In the genomic region with DNA sequence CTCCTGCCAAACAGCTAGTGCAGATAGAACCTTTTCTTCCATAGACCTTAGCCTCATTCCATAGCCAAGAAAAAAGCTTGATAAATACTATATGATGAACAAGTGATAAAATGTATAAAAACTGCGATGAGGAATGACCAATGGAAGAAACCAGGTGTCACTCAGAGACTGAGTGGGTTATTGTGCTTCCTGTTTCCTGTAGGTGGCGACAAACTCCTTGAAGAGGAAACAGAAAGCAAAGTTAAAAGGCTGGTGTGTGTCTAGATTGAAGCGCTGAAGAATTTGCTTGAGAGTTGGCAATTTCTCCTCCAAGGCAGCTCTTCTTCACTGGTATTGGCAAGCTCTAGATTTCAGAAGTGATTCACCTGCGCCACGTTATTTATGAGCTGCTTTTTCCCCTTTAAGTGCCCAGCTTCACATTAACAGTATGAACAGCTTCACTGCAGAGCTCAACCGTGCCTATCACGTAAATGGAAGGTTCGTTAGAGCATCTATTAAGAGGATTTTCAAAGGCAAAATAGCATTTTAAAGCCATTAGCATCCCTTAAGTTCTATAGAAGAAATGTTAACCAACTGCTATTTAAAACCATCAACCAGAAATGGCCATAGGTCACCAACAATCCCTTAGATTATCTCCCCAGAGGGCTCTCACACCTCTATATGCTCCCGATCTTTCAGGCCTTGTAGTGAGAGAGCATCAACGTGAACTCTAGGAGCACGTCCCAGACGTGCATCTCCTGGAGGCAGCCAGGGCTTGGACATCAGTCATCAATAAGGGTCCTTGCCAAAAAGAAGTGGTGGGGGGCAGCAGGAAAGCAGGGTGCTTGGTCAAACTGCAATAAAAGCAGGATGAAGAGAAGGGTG, we compare ENCODE assay signal across 8 cellular contexts.
DNase-seq lines count a peak whose midpoint lies in the region; ATAC-seq and TF ChIP-seq lines count a peak whose summit lies in the region.

No MANE protein-coding gene starts in this region.

- H3K36me3 ChIP-seq in breast epithelium, result no peaks in the 10 kb centered on the region

- DNase-seq in DMS 273 treated with DMSO at 0.1 percent for 48 hours (lab: John Stamatoyannopoulos, UW), result peak; percentile 22
- DNase-seq in NOMO-1 treated with dmso at 0.1 percent for 144 hours (lab: John Stamatoyannopoulos, UW; ENCODE audit: unreplicated experiment), result peak; percentile 52
- DNase-seq in breast epithelium (ENCODE audit: low spot score in 2 of 2), result no peak
- peak; percentile 66 for DNase-seq in iris pigment epithelial cell (ENCODE audit: low read depth)
- DNase-seq in stimulated activated naive CD8-positive, alpha-beta T cell treated with anti-CD3 and anti-CD28 coated beads, Interleukin-15, amount 100 ng/mL, for 72 hours, result peak; percentile 6 to 25
- DNase-seq in T1000 (lab: John Stamatoyannopoulos, UW), result no peak

- peak; percentile 57 to 77 (median 71) for TF ChIP-seq CTCF in breast epithelium (IDR thresholded peaks at IDR 0.05)

- H3K9me3 Mint-ChIP-seq in stimulated activated naive CD8-positive, alpha-beta T cell treated with anti-CD3 and anti-CD28 coated beads, Interleukin-15, amount 100 ng/mL, for 72 hours, result no peaks in the 10 kb centered on the region

- no peaks in the 10 kb centered on the region for H3K4me1 Mint-ChIP-seq in stimulated activated naive CD8-positive, alpha-beta T cell treated with anti-CD3 and anti-CD28 coated beads, Interleukin-15, amount 100 ng/mL, for 72 hours

- intact Hi-C loops in breast epithelium (cut with DNase I; ENCODE audit: low total_unique reads), result no loop called here

- ATAC-seq in GM19395 (IDR thresholded peaks at IDR 0.05; ENCODE audit: unreplicated experiment), result peak; percentile 86
- peak; percentile 86 for ATAC-seq in stimulated activated naive CD8-positive, alpha-beta T cell treated with anti-CD3 and anti-CD28 coated beads, Interleukin-15, amount 100 ng/mL, for 72 hours

- H3K27ac ChIP-seq in breast epithelium, result no peak overlapping the region

- TF ChIP-seq RAD21 in Ishikawa (IDR thresholded peaks at IDR 0.05; ENCODE audit: low read depth), result peak; percentile 69

- TF ChIP-seq POLR2A in breast epithelium (IDR thresholded peaks at IDR 0.05), result no peak

- H3K4me1 ChIP-seq in breast epithelium, result no peaks in the 10 kb centered on the region

- H3K27ac Mint-ChIP-seq in stimulated activated naive CD8-positive, alpha-beta T cell treated with anti-CD3 and anti-CD28 coated beads, Interleukin-15, amount 100 ng/mL, for 72 hours, result no peak overlapping the region

- no peak overlapping the region for H3K4me3 Mint-ChIP-seq in stimulated activated naive CD8-positive, alpha-beta T cell treated with anti-CD3 and anti-CD28 coated beads, Interleukin-15, amount 100 ng/mL, for 72 hours

- H3K27me3 Mint-ChIP-seq in stimulated activated naive CD8-positive, alpha-beta T cell treated with anti-CD3 and anti-CD28 coated beads, Interleukin-15, amount 100 ng/mL, for 72 hours, result peaks cover 14% of the 10 kb centered on the region

- H3K9me3 ChIP-seq in breast epithelium, result no peaks in the 10 kb centered on the region

- no peak for TF ChIP-seq EP300 in Ishikawa (IDR thresholded peaks at IDR 0.05; ENCODE audit: borderline replicate concordance)

- no peaks in the 10 kb centered on the region for H3K27me3 ChIP-seq in breast epithelium

- H3K4me3 ChIP-seq in breast epithelium, result peak overlapping the region in 2 of 3 donors; percentile 2 to 26

TF ChIP-seq in Ishikawa, 13 proteins besides CTCF, POLR2A, EP300 and RAD21:
- no peak for TF ChIP-seq NFIC (IDR thresholded peaks at IDR 0.05)
- TF ChIP-seq CEBPB (IDR thresholded peaks at IDR 0.05), result no peak
- no peak for TF ChIP-seq FOXM1 (IDR thresholded peaks at IDR 0.05; ENCODE audit: borderline replicate concordance, low read depth)
- TF ChIP-seq, protein P1, sequence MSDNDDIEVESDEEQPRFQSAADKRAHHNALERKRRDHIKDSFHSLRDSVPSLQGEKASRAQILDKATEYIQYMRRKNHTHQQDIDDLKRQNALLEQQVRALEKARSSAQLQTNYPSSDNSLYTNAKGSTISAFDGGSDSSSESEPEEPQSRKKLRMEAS (IDR thresholded peaks at IDR 0.05), result no peak

Comparison
In these comparisons a context has a peak if more than half of its experiments do, and no peak if none do; other contexts are left out.
1. DNase-seq: peak in DMS 273 treated with DMSO at 0.1 percent for 48 hours (single experiment), NOMO-1 treated with dmso at 0.1 percent for 144 hours (single experiment), iris pigment epithelial cell (single experiment) and stimulated activated naive CD8-positive, alpha-beta T cell treated with anti-CD3 and anti-CD28 coated beads, Interleukin-15, amount 100 ng/mL, for 72 hours (2 of 2); none in breast epithelium (0 of 2) and T1000 (single experiment).